8 cellular contexts compared by ENCODE assay signal in the genomic region with DNA sequence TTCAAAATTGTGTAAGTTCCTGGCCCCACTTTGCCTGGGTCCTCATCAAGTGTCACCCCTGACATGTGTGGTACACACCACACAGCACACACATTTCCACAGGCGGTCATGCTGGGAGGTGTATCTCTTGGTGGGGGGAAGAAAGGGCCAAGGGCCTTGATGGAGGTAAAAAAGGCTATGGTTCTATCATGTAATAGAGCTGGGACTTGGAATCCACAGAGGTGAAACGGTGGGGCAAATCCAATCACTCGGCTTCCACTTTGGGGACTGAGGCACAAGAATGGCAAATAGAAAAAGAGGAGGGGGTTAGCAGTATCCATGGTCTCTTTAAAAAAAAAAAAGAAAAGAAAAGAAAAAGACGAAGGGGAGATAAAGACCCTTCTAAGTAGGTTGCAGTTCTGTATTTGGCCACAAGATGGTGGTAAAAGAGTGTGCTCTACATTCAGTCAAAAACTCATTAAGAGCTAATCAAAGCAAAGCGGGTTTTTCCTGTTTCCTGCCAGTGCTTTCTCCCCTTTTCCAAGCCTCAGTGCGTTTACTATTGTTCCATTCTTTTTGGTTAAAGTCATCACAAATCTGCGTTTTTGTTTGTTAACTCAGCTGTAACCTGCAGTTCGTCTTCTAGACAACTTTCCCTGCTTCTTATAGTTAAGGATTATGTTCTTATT. TPM values are rescaled to one million over a fixed set of nuclear protein-coding genes. Genes with fewer than 3 reads are reported as not detected.
A peak's percentile ranks its signal among the peaks of the same experiment; 100 is the strongest.
DNase-seq lines count a peak whose midpoint lies in the region; ATAC-seq and TF ChIP-seq lines count a peak whose summit lies in the region.

No MANE protein-coding gene starts in this region.

- 0 to 2% methylated on average over 7 to 8 of the region's 8 CpGs for WGBS in body of pancreas, 2 donors

- peak overlapping the region; percentile 72 for H3K27ac Mint-ChIP-seq in stimulated activated naive B cell treated with anti-CD40 and anti-IgM and Interleukin-4, amounts not matched to agents 10 μg/mL and 1 μg/mL and 100 μg/mL, for 72 hours

- H3K4me3 Mint-ChIP-seq in stimulated activated naive B cell treated with anti-CD40 and anti-IgM and Interleukin-4, amounts not matched to agents 10 μg/mL and 1 μg/mL and 100 μg/mL, for 72 hours = peak overlapping the region in 1 of 2 donors; percentile 52

- H3K9me3 ChIP-seq in body of pancreas = no peaks in the 10 kb centered on the region

- peak; percentile 4 to 26 for DNase-seq in AML-193 (lab: John Stamatoyannopoulos, UW)
- peak; percentile 22 to 59 for DNase-seq in NCI-H446 (lab: John Stamatoyannopoulos, UW)
- peak; percentile 17 to 47 (median 34) for DNase-seq in body of pancreas
- DNase-seq in iPS-NIHi7 (ENCODE audit: extremely low spot score) = peak; percentile 48
- DNase-seq in stimulated activated naive B cell treated with anti-CD40 and anti-IgM and Interleukin-4, amounts not matched to agents 10 μg/mL and 1 μg/mL and 100 μg/mL, for 72 hours = no peak
- no peak for DNase-seq in cerebellar nuclear complex (lab: John Stamatoyannopoulos, UW)

- H3K9me3 Mint-ChIP-seq in stimulated activated naive B cell treated with anti-CD40 and anti-IgM and Interleukin-4, amounts not matched to agents 10 μg/mL and 1 μg/mL and 100 μg/mL, for 72 hours = peaks cover 0 to 3% of the 10 kb centered on the region in 2 donors

- H3K27me3 ChIP-seq in body of pancreas = no peaks in the 10 kb centered on the region

- peaks cover 0 to 27% of the 10 kb centered on the region in 2 donors for H3K27me3 Mint-ChIP-seq in stimulated activated naive B cell treated with anti-CD40 and anti-IgM and Interleukin-4, amounts not matched to agents 10 μg/mL and 1 μg/mL and 100 μg/mL, for 72 hours

- no peak overlapping the region for H3K4me3 ChIP-seq in body of pancreas

- H3K4me1 ChIP-seq in body of pancreas = peaks cover 5% of the 10 kb centered on the region

- TF ChIP-seq POLR2A in body of pancreas (IDR thresholded peaks at IDR 0.05) = no peak

- peak; percentile 88 for ATAC-seq in body of pancreas
- ATAC-seq in stimulated activated naive B cell treated with anti-CD40 and anti-IgM and Interleukin-4, amounts not matched to agents 10 μg/mL and 1 μg/mL and 100 μg/mL, for 72 hours (replicated peaks) = no peak
- ATAC-seq in HG03095 (IDR thresholded peaks at IDR 0.05; ENCODE audit: unreplicated experiment) = no peak

- H3K36me3 Mint-ChIP-seq in stimulated activated naive B cell treated with anti-CD40 and anti-IgM and Interleukin-4, amounts not matched to agents 10 μg/mL and 1 μg/mL and 100 μg/mL, for 72 hours = peaks cover 0 to 3% of the 10 kb centered on the region in 2 donors

- TF ChIP-seq CTCF in GM12874 (IDR thresholded peaks at IDR 0.05; ENCODE audit: insufficient read depth, low read depth, low read length) (peak; percentile 57), body of pancreas (IDR thresholded peaks at IDR 0.05) (peak; percentile 60 to 88 (median 76))

- peaks cover 21 to 29% of the 10 kb centered on the region in 2 donors for H3K4me1 Mint-ChIP-seq in stimulated activated naive B cell treated with anti-CD40 and anti-IgM and Interleukin-4, amounts not matched to agents 10 μg/mL and 1 μg/mL and 100 μg/mL, for 72 hours

- intact Hi-C loops in body of pancreas (cut with DNase I) = no loop called here

- no peaks in the 10 kb centered on the region for H3K36me3 ChIP-seq in body of pancreas (replicated peaks in 1 of 2; ENCODE audit: insufficient read depth in 1 of 2, low read depth in 2 of 2)

- peak overlapping the region in 2 of 4 donors; percentile 17 to 64 for H3K27ac ChIP-seq in body of pancreas

RNA-seq across cellular contexts. Expression of gene ATP6AP2, which starts 37.0 kb away (rescaled TPM):
- total RNA-seq in body of pancreas = 10 to 100 TPM; 36.8 to 56.7 TPM

Comparison
In these comparisons a context has a peak if more than half of its experiments do, and no peak if none do; other contexts are left out.
1. DNase-seq: peak in AML-193 (2 of 2), NCI-H446 (2 of 2), body of pancreas (4 of 4) and iPS-NIHi7 (single experiment); none in stimulated activated naive B cell treated with anti-CD40 and anti-IgM and Interleukin-4, amounts not matched to agents 10 μg/mL and 1 μg/mL and 100 μg/mL, for 72 hours (single experiment) and cerebellar nuclear complex (0 of 2).